Comparison of ENCODE assay signal across 7 cellular contexts in the genomic region with DNA sequence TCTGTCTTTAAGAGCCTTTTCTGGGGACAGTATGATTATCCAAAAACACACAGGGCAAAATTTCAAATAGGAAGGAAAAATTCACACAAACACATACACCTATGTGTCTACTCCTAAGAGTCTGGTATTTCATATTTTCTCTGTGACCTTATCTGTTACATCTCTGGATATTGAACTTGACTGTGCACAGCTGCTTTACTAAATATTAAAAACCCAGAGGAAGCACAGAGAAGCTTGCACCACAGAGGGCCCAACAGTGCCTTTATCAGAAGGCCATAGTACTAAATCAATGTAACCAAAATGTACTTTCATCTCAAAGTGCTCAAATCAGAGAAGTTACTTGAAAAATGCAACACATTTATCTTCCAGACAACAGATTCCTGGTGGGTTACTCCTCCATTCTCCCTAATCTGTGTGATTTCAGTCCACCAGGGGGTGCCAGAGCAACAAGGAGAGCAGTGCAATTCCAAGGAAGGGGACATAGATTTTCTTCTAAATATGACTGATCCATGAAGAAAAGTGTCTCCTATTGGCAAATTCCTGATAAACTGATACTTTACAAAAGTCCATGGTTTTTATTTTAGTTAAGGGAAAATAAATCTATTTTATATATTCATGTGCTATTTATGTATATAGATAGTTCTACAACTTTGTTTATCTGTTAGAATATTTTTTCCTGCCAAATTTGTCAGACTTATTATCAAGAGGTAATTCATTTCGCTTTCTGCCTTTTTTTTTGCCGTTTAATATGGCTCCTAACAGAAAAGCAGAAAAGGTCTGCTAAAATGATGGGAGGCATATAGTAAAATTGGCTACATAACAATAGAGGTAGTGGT.
DNase-seq lines count a peak whose midpoint lies in the region; ATAC-seq and TF ChIP-seq lines count a peak whose summit lies in the region.

No MANE protein-coding gene starts in this region.

- DNase-seq in ELF-1 (ENCODE audit: low read depth, low spot score), result peak; percentile 40
- DNase-seq in Panc1 (ENCODE audit: low read depth, low spot score), result no peak
- peak; percentile 67 for DNase-seq in ecto neural progenitor cell (ENCODE audit: low spot score)
- DNase-seq in lung (ENCODE audit: low spot score), result peak; percentile 55
- peak in 1 of 2 donors; percentile 63 for DNase-seq in tibial artery
- DNase-seq in activated CD4-positive, CD25-positive, alpha-beta regulatory T cell treated with anti-CD3 and anti-CD28 coated beads, Interleukin-2, amount 50 U/mL, for 72 hours, result no peak

- peaks cover 12% of the 10 kb centered on the region for H3K4me1 ChIP-seq in Panc1 (ENCODE audit: control insufficient read depth, insufficient read depth, low read length)
- no peaks in the 10 kb centered on the region for H3K4me1 ChIP-seq in lung (ENCODE audit: control insufficient read depth in 2 of 2, insufficient read depth in 2 of 2, low read length in 2 of 2)
- H3K4me1 ChIP-seq in tibial artery, result no peaks in the 10 kb centered on the region

- CTCF ChIA-PET in Panc1 (lab: Charles Lee), result no interaction called here

- POLR2A ChIA-PET in Panc1 (lab: Charles Lee), result no interaction called here

- H3K36me3 ChIP-seq in Panc1 (ENCODE audit: control insufficient read depth, insufficient read depth, low read length) (no peaks in the 10 kb centered on the region), lung (ENCODE audit: control insufficient read depth in 2 of 2, insufficient read depth in 2 of 2, low read length in 2 of 2) (no peaks in the 10 kb centered on the region), tibial artery (no peaks in the 10 kb centered on the region)

- H3K4me3 ChIP-seq in Panc1 (ENCODE audit: low read depth in 2 of 2, low read length in 2 of 2), result no peak overlapping the region
- H3K4me3 ChIP-seq in lung, result no peak overlapping the region
- H3K4me3 ChIP-seq in tibial artery, result no peak overlapping the region

- 47 to 70% methylated on average over 2 of the region's 2 CpGs for WGBS in lung, 2 donors

- H3K27me3 ChIP-seq in Panc1 (ENCODE audit: control insufficient read depth, insufficient read depth, low read length) (no peaks in the 10 kb centered on the region), lung (ENCODE audit: control insufficient read depth, insufficient read depth) (no peaks in the 10 kb centered on the region), tibial artery (peaks cover 0 to 4% of the 10 kb centered on the region in 2 donors)

- in situ Hi-C loops in Panc1 (cut with HindIII; ENCODE audit: low pct_unique_long_range_greater_than_20kb, low sequenced_read_pairs), result no loop called here

- H3K27ac ChIP-seq in Panc1 (ENCODE audit: low read length) (peak overlapping the region; percentile 86), lung (ENCODE audit: low read depth in 1 of 2, low read length in 1 of 2) (no peak overlapping the region), tibial artery (no peak overlapping the region)

- TF ChIP-seq CTCF in LNCAP (IDR thresholded peaks at IDR 0.05) (peak; percentile 89), Panc1 (IDR thresholded peaks at IDR 0.05) (peak; percentile 77), lung (IDR thresholded peaks at IDR 0.05; ENCODE audit: control extremely low read depth, extremely low read depth) (peak; percentile 20), tibial artery (IDR thresholded peaks at IDR 0.05) (peak; percentile 32 to 46)

- H3K9me3 ChIP-seq in Panc1 (ENCODE audit: control insufficient read depth, insufficient read depth, low read depth, low read length) (peaks cover 3% of the 10 kb centered on the region; the same call in 1 of the 2 replicates), lung (ENCODE audit: control insufficient read depth in 2 of 2, insufficient read depth in 1 of 2, low read length in 1 of 2) (peaks cover 0 to 2% of the 10 kb centered on the region in 2 donors), tibial artery (no peaks in the 10 kb centered on the region)

- intact Hi-C loops in Panc1 (cut with micrococcal nuclease; ENCODE audit: unreplicated experiment) (no loop called here), tibial artery (cut with DNase I; ENCODE audit: low total_unique reads) (no loop called here)

- BruUV-seq in Panc1 (replicated peaks; lab: Mats Ljungman, UMichigan), result no TSS peak

- peak; percentile 89 for ATAC-seq in Panc1
- ATAC-seq in lung (ENCODE audit: insufficient read depth, low FRiP score), result no peak

Comparison
In these comparisons a context has a peak if more than half of its experiments do, and no peak if none do; other contexts are left out.
1. DNase-seq: peak in ELF-1 (single experiment), ecto neural progenitor cell (single experiment) and lung (single experiment); none in Panc1 (single experiment) and activated CD4-positive, CD25-positive, alpha-beta regulatory T cell treated with anti-CD3 and anti-CD28 coated beads, Interleukin-2, amount 50 U/mL, for 72 hours (single experiment).
2. CTCF ChIP-seq: peak in every context shown above with its lines; median percentile 89 in LNCAP; 77 in Panc1; 39 in tibial artery; 20 in lung.